Comparison of ENCODE assay signal across 25 cellular contexts in genomic region chr1:45510972-45511527, GRCh38. TPM values are rescaled to one million over a fixed set of nuclear protein-coding genes. Genes with fewer than 3 reads are reported as not detected.
DNase-seq lines count a peak whose midpoint lies in the region; ATAC-seq and TF ChIP-seq lines count a peak whose summit lies in the region.
"Had no signal": no experiment of that assay in that cellular context is flagged by ENCODE, and none has a peak within 500 bp of the region (broad histone marks: within the 10 kb centered on the region; RNA-seq: fewer than 3 reads in every experiment).

No MANE protein-coding gene starts in this region.

- H3K36me3 Mint-ChIP-seq in nephron progenitor cell (ENCODE audit: low read depth): peaks cover 71% of the 10 kb centered on the region

- CTCF ChIA-PET in RWPE1 (lab: Yijun Ruan, JAX): interaction anchor here (0.6 to 3.0 kb wide), 2 partner anchors 58 to 1107 kb away, joined by 3 to 14 read pairs; no protein-coding TSS in a partner anchor

- peaks cover 82% of the 10 kb centered on the region for H3K36me3 ChIP-seq in RWPE2 (ENCODE audit: low read depth)
- peaks cover 56% of the 10 kb centered on the region for H3K36me3 ChIP-seq in H7 (replicated peaks; ENCODE audit: control insufficient read depth, insufficient read depth, low read length)

- no peak overlapping the region for H3K4me3 Mint-ChIP-seq in nephron progenitor cell
- H3K4me3 Mint-ChIP-seq: activated CD8-positive, alpha-beta T cell treated with anti-CD3 and anti-CD28 coated beads, Interleukin-2, amount 10 ng/mL, durations not matched to agents 7 days and 5 days; natural killer cell; T-helper 2 cell treated with Interferon-gamma antibody and Interleukin-4, amounts not matched to agents 5 μg/mL and 100 μg/mL, for 36 hours had no signal

- peak overlapping the region; percentile 82 for H3K27ac Mint-ChIP-seq in nephron progenitor cell
- H3K27ac Mint-ChIP-seq: activated CD8-positive, alpha-beta T cell treated with anti-CD3 and anti-CD28 coated beads, Interleukin-2, amount 10 ng/mL, durations not matched to agents 7 days and 5 days; natural killer cell; T-helper 2 cell treated with Interferon-gamma antibody and Interleukin-4, amounts not matched to agents 5 μg/mL and 100 μg/mL, for 36 hours had no signal

- H3K4me3 ChIP-seq in RWPE2 (ENCODE audit: severe bottlenecking) (no peak overlapping the region), dorsolateral prefrontal cortex (peak overlapping the region in 3 of 59 donors; percentile 2 to 13 (median 8)), H7 (ENCODE audit: insufficient read depth, low read depth, low read length) (no peak overlapping the region)
- H3K4me3 ChIP-seq: adrenal gland, PC-9, SJSA1, tibial nerve had no signal

- no peaks in the 10 kb centered on the region for H3K27me3 Mint-ChIP-seq in nephron progenitor cell (ENCODE audit: low read depth, poor library complexity)

- no peak for ATAC-seq in RWPE2 (ENCODE audit: low read depth)
- ATAC-seq: activated CD8-positive, alpha-beta T cell treated with anti-CD3 and anti-CD28 coated beads, Interleukin-2, amount 10 ng/mL, durations not matched to agents 7 days and 5 days; natural killer cell had no signal

- no peak for TF ChIP-seq CTCF in RWPE2 (IDR thresholded peaks at IDR 0.05; ENCODE audit: poor library complexity, severe bottlenecking)
- no peak for TF ChIP-seq CTCF in dorsolateral prefrontal cortex (IDR thresholded peaks at IDR 0.05 in 54 of 56, conservative IDR thresholded peaks at IDR 0.05 in 2 of 56; ENCODE audit: low read depth in 1 of 56, partially characterized antibody in 56 of 56)
- no peak for TF ChIP-seq CTCF in nephron progenitor cell (IDR thresholded peaks at IDR 0.05)
- TF ChIP-seq CTCF in RWPE1 (conservative IDR thresholded peaks at IDR 0.05; ENCODE audit: low read depth): no peak

- H3K27me3 ChIP-seq in RWPE2 (ENCODE audit: insufficient read depth, poor library complexity, severe bottlenecking): no peaks in the 10 kb centered on the region
- H3K27me3 ChIP-seq in dorsolateral prefrontal cortex: no peaks in the 10 kb centered on the region
- no peaks in the 10 kb centered on the region for H3K27me3 ChIP-seq in H7 (ENCODE audit: control insufficient read depth, insufficient read depth, low read length)
- H3K27me3 ChIP-seq: adrenal gland, SJSA1, tibial nerve had no signal

- H3K4me1 Mint-ChIP-seq in nephron progenitor cell: peaks cover 17% of the 10 kb centered on the region
- H3K4me1 Mint-ChIP-seq: natural killer cell had no signal

- H3K27ac ChIP-seq in RWPE2 (ENCODE audit: poor library complexity, severe bottlenecking) (no peak overlapping the region), dorsolateral prefrontal cortex (peak overlapping the region in 58 of 59 donors; percentile 31 to 90 (median 80)), RWPE1 (no peak overlapping the region)
- H3K27ac ChIP-seq: parathyroid adenoma, PC-9, SJSA1 had no signal

- peak; percentile 30 for DNase-seq in COLO829 (ENCODE audit: low spot score)
- peak; percentile 7 for DNase-seq in RWPE2 (ENCODE audit: low spot score)
- peak in 2 of 10 donors; percentile 40 to 44 for DNase-seq in dorsolateral prefrontal cortex
- DNase-seq in nephron progenitor cell: no peak
- DNase-seq in NCI-H2171 (lab: John Stamatoyannopoulos, UW): no peak
- DNase-seq in RWPE1 (ENCODE audit: low spot score): no peak
- no peak for DNase-seq in H7
- DNase-seq: activated CD8-positive, alpha-beta T cell treated with anti-CD3 and anti-CD28 coated beads, Interleukin-2, amount 10 ng/mL, durations not matched to agents 7 days and 5 days; activated T-cell treated with anti-CD3 and anti-CD28 coated beads, Interleukin-2, amount 50 U/mL, for 1 hour; DND-41; KBM-7; kidney glomerular epithelial cell; mesendoderm; natural killer cell; NCI-H1694 treated with DMSO at 0.1 percent for 48 hours; NCI-H2227 treated with DMSO at 0.1 percent for 48 hours; NCI-H82; PC-9; stimulated activated CD4-positive, alpha-beta T cell treated with anti-CD3 and anti-CD28 coated beads, Interleukin-1b, Interleukin-23, amount 100 ng/mL, for 48 hours; stimulated activated naive CD4-positive, alpha-beta T cell treated with Interleukin-2 at 50 U/mL for 16 hours had no signal

- intact Hi-C loops in dorsolateral prefrontal cortex (cut with DNase I): loop anchor here in 1 of 2 donors (5.0 kb wide), 1 partner anchor 61 kb away; no protein-coding TSS in a partner anchor

- H3K4me1 ChIP-seq in RWPE2 (ENCODE audit: insufficient read depth, poor library complexity, severe bottlenecking): peaks cover 3% of the 10 kb centered on the region
- H3K4me1 ChIP-seq: parathyroid adenoma, SJSA1 had no signal

- H3K9me3 ChIP-seq in RWPE2 (ENCODE audit: severe bottlenecking): no peaks in the 10 kb centered on the region
- H3K9me3 ChIP-seq: adrenal gland, SJSA1, tibial nerve had no signal

- no peaks in the 10 kb centered on the region for H3K9me3 Mint-ChIP-seq in nephron progenitor cell
- H3K9me3 Mint-ChIP-seq: natural killer cell; T-helper 2 cell treated with Interferon-gamma antibody and Interleukin-4, amounts not matched to agents 5 μg/mL and 100 μg/mL, for 36 hours had no signal

- POLR2A ChIA-PET in RWPE1 (lab: Yijun Ruan, JAX; ENCODE audit: low non-redundant PET): interaction anchor here (0.6 to 0.9 kb wide), 2 partner anchors 9 to 40 kb away, joined by 3 to 16 read pairs; partner anchors contain the start of gene AKR1A1

RNA-seq across cellular contexts. Expression of gene PRDX1, which starts 10.6 kb away (rescaled TPM):
- total RNA-seq in dorsolateral prefrontal cortex: 100 to 1,000 TPM; 252 to 454 (median 339) TPM
- 2,468 and 2,910 TPM in 2 replicates for total RNA-seq in H7 (2014; rRNA removed; shearing (Covaris generic))

RNA-seq across cellular contexts. Expression of gene MMACHC, which starts 10.9 kb away (rescaled TPM):
- total RNA-seq in dorsolateral prefrontal cortex: 10 to 100 TPM in 66 of 120 experiments, 1 to 10 TPM in 54; 6.1 to 20.4 (median 10.3) TPM
- total RNA-seq in H7 (2014; rRNA removed; shearing (Covaris generic)): 10.5 and 11.7 TPM in 2 replicates

RNA-seq across cellular contexts. Expression of gene CCDC163, which starts 11.2 kb away (rescaled TPM):
- 10 to 100 TPM in 20 of 120 experiments, 1 to 10 TPM in 100; 2.0 to 15.0 (median 6.0) TPM for total RNA-seq in dorsolateral prefrontal cortex
- total RNA-seq in H7 (2014; rRNA removed; shearing (Covaris generic)): 2.8 and 3.4 TPM in 2 replicates

RNA-seq across cellular contexts. Expression of gene TESK2, which starts 20.1 kb away (rescaled TPM):
- total RNA-seq in dorsolateral prefrontal cortex: 10 to 100 TPM in 73 of 120 experiments, 1 to 10 TPM in 47; 4.1 to 32.6 (median 11.2) TPM
- total RNA-seq in H7 (2014; rRNA removed; shearing (Covaris generic)): 14.5 and 17.7 TPM in 2 replicates

RNA-seq across cellular contexts. Expression of gene AKR1A1, which starts 39.6 kb away (rescaled TPM):
- total RNA-seq in dorsolateral prefrontal cortex: 100 to 1,000 TPM in 1 of 120 experiments, 10 to 100 TPM in 119; 34.4 to 104 (median 68.7) TPM
- total RNA-seq in H7 (2014; rRNA removed; shearing (Covaris generic)): 371 and 395 TPM in 2 replicates

Comparison
In these comparisons a context has a peak if more than half of its experiments do, and no peak if none do; other contexts are left out.
1. DNase-seq: peak in COLO829 (single experiment) and RWPE2 (single experiment); none in nephron progenitor cell (single experiment), NCI-H2171 (single experiment), RWPE1 (single experiment) and H7 (single experiment).
2. H3K27ac ChIP-seq: peak in dorsolateral prefrontal cortex (58 of 59); none in RWPE2 (single experiment) and RWPE1 (single experiment).